Comparison of ENCODE assay signal across 1 cellular context in genomic region chr16:29087673-29088072, GRCh38.
TF ChIP-seq lines count a peak whose summit lies in the region.

No MANE protein-coding gene starts in this region.

TF ChIP-seq in GM12878, 131 proteins besides CTCF, POLR2A, EP300 and RAD21 (continued from another document):
- TF ChIP-seq RELB (IDR thresholded peaks at IDR 0.05; ENCODE audit: low read depth), result 0 out of 2 replicates have a peak, but pooled peaks have one; percentile 20
- 0 out of 2 replicates have a peak, but pooled peaks have one; percentile 29 for TF ChIP-seq DPF2 (IDR thresholded peaks at IDR 0.05)
- 0 out of 2 replicates have a peak, but pooled peaks have one; percentile 19 for TF ChIP-seq NFIC (IDR thresholded peaks at IDR 0.05; ENCODE audit: low read depth, low read length)
